ENCODE assay signal across 10 cellular contexts in genomic region chr3:112489674-112490479, GRCh38.
DNase-seq lines count a peak whose midpoint lies in the region; ATAC-seq, FAIRE-seq and TF ChIP-seq lines count a peak whose summit lies in the region.
"Had no signal": no experiment of that assay in that cellular context is flagged by ENCODE, and none has a peak within 500 bp of the region (broad histone marks: within the 10 kb centered on the region; RNA-seq: fewer than 3 reads in every experiment).

No MANE protein-coding gene starts in this region.

- TF ChIP-seq CTCF in GM13976 (IDR thresholded peaks at IDR 0.05; ENCODE audit: borderline replicate concordance, control extremely low read depth, extremely low read depth, insufficient read depth, missing control alignments): no peak

- peak overlapping the region; percentile 61 for H3K27ac Mint-ChIP-seq in activated naive CD8-positive, alpha-beta T cell

- peaks cover 25% of the 10 kb centered on the region for H3K36me3 Mint-ChIP-seq in activated naive CD8-positive, alpha-beta T cell

- H3K4me1 Mint-ChIP-seq in activated naive CD8-positive, alpha-beta T cell (ENCODE audit: low read depth): peaks cover 70% of the 10 kb centered on the region

- FAIRE-seq in RCC 7860 (lab: Jason Lieb, UNC): no peak

- H3K27me3 Mint-ChIP-seq in activated naive CD8-positive, alpha-beta T cell: no peaks in the 10 kb centered on the region

- DNase-seq in GM13976 (ENCODE audit: low spot score): peak; percentile 44
- DNase-seq in UCSD-AML1 (lab: John Stamatoyannopoulos, UW; ENCODE audit: unreplicated experiment): no peak
- no peak for DNase-seq in nucleus accumbens (lab: John Stamatoyannopoulos, UW)
- no peak for DNase-seq in RCC 7860 (ENCODE audit: low spot score)
- no peak for DNase-seq in putamen (ENCODE audit: low spot score)
- DNase-seq: Calu3, NCI-H1436 treated with DMSO at 0.1 percent for 48 hours had no signal

- H3K9me3 Mint-ChIP-seq in activated naive CD8-positive, alpha-beta T cell (ENCODE audit: low read depth): no peaks in the 10 kb centered on the region

- in situ Hi-C loops in GM13976 (cut with MboI; ENCODE audit: low sequenced_read_pairs, unreplicated experiment): loop anchor here (10.0 kb wide), 1 partner anchor 375 kb away; no protein-coding TSS in a partner anchor

- peak overlapping the region; percentile 67 for H3K4me3 Mint-ChIP-seq in activated naive CD8-positive, alpha-beta T cell

- ATAC-seq in GM19035 (IDR thresholded peaks at IDR 0.05; ENCODE audit: unreplicated experiment) (peak; percentile 57), HG02981 (IDR thresholded peaks at IDR 0.05; ENCODE audit: unreplicated experiment) (peak; percentile 58)
